ENCODE assay signal across 8 cellular contexts in the genomic region with DNA sequence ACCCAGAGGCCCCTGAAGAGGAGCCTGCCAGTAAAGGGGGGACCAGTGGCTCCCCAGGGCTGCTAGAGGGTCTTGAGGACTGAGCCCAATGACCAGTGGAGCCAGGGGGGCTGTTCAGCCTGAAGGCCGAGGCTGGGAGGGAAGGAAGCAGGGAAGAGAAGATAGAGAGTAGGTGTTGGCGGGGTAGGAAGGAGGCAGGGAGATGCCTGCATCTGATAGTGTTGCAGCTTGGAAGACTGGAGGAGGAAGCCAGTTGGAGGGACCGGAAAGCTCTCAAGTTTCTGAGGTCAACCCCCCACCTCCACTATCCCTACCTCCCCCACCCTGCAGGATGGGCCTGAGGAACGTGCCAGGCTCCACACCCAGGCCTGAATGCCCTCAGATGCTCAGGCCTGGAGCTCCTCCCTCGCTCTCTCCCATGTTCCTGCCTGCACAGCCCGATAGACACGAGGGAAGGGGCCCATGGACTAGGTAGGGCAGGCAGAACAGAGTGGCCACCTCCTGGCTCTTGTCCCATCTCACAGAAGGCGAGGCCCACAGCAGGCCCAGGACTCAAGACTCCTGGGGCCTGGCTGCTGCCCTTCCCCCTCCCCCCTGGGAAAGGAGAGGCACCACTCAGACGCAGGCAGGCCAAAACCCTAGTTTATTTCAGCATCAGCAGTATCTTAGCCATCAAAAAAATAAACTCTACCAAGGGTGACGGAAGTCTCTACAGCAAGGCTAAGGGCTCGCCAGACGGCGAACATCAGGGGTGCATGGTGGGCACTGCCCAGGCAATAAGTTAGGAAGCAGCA. TPM values are rescaled to one million over a fixed set of nuclear protein-coding genes. Genes with fewer than 3 reads are reported as not detected.
DNase-seq lines count a peak whose midpoint lies in the region; ATAC-seq and TF ChIP-seq lines count a peak whose summit lies in the region.

No MANE protein-coding gene starts in this region.

- no peak overlapping the region for H3K4me3 ChIP-seq in CD4-positive, alpha-beta memory T cell (ENCODE audit: low read length in 2 of 2)
- H3K4me3 ChIP-seq in HUES64 (ENCODE audit: low read length): no peak overlapping the region

- peaks cover 22% of the 10 kb centered on the region for H3K4me1 ChIP-seq in CD4-positive, alpha-beta memory T cell (ENCODE audit: insufficient read depth, low read length)
- peaks cover 5% of the 10 kb centered on the region for H3K4me1 ChIP-seq in HUES64 (ENCODE audit: insufficient read depth, low read length)

- H3K9me3 ChIP-seq in CD4-positive, alpha-beta memory T cell (ENCODE audit: control insufficient read depth in 1 of 2, low read length in 2 of 2): no peaks in the 10 kb centered on the region
- H3K9me3 ChIP-seq in HUES64 (ENCODE audit: insufficient read depth, low read depth, low read length): no peaks in the 10 kb centered on the region

- 81% methylated on average over 13 of the region's 13 CpGs for WGBS in HUES64

- H3K27ac ChIP-seq in CD4-positive, alpha-beta memory T cell (ENCODE audit: low read depth, low read length): no peak overlapping the region
- peak overlapping the region; percentile 17; the same call in 1 of the 2 replicates for H3K27ac ChIP-seq in HUES64 (ENCODE audit: low read depth, low read length)

- DNase-seq in CD4-positive, alpha-beta memory T cell: no peak
- DNase-seq in chondrocyte (ENCODE audit: low spot score) (peak; percentile 72), natural killer cell (no peak), AG20443 (ENCODE audit: low spot score) (no peak), NCI-H2227 treated with DMSO at 0.1 percent for 48 hours (lab: John Stamatoyannopoulos, UW) (no peak), SHP77 (lab: John Stamatoyannopoulos, UW) (no peak)

- H3K36me3 ChIP-seq in CD4-positive, alpha-beta memory T cell (ENCODE audit: insufficient read depth, low read length): no peaks in the 10 kb centered on the region
- peaks cover 16% of the 10 kb centered on the region for H3K36me3 ChIP-seq in HUES64 (ENCODE audit: insufficient read depth, low read length)

- peaks cover 2 to 20% (median 11%) of the 10 kb centered on the region in 4 donors for H3K4me1 Mint-ChIP-seq in CD4-positive, alpha-beta memory T cell
- H3K4me1 Mint-ChIP-seq in chondrocyte (ENCODE audit: low read depth): peaks cover 34% of the 10 kb centered on the region
- H3K4me1 Mint-ChIP-seq in natural killer cell: peaks cover 0 to 14% of the 10 kb centered on the region in 2 donors

- intact Hi-C loops in CD4-positive, alpha-beta memory T cell (cut with micrococcal nuclease): no loop called here
- intact Hi-C loops in natural killer cell (cut with micrococcal nuclease): loop anchor here (1.0 kb wide), 1 partner anchor 27 kb away; no protein-coding TSS in a partner anchor

- H3K4me3 Mint-ChIP-seq in CD4-positive, alpha-beta memory T cell: peak overlapping the region in 7 of 8 donors; percentile 36 to 81 (median 69)
- H3K4me3 Mint-ChIP-seq in chondrocyte (ENCODE audit: unreplicated experiment) (peak overlapping the region; percentile 19), natural killer cell (peak overlapping the region; percentile 66)

- H3K36me3 Mint-ChIP-seq in CD4-positive, alpha-beta memory T cell: peaks cover 0 to 1% of the 10 kb centered on the region in 2 donors
- H3K36me3 Mint-ChIP-seq in chondrocyte (ENCODE audit: low read depth): no peaks in the 10 kb centered on the region
- H3K36me3 Mint-ChIP-seq in natural killer cell: no peaks in the 10 kb centered on the region

- CTCF ChIA-PET in CD4-positive, alpha-beta memory T cell (lab: Charles Lee; ENCODE audit: partially characterized antibody): interaction anchor here (0.6 to 7.2 kb wide), 15 partner anchors 8 to 401 kb away, joined by 3 to 78 read pairs (median 4); partner anchors contain the start of genes COA8 and TRMT61A

- POLR2A ChIA-PET in CD4-positive, alpha-beta memory T cell (lab: Charles Lee; ENCODE audit: partially characterized antibody): interaction anchor here (0.8 to 1.5 kb wide), 4 partner anchors 9 to 43 kb away, joined by 3 to 8 read pairs (median 3); partner anchors contain the start of genes BAG5, COA8 and TRMT61A

- H3K27ac Mint-ChIP-seq in CD4-positive, alpha-beta memory T cell: peak overlapping the region in 6 of 7 donors; percentile 30 to 80 (median 68)
- peak overlapping the region; percentile 75 for H3K27ac Mint-ChIP-seq in chondrocyte (ENCODE audit: unreplicated experiment)
- no peak overlapping the region for H3K27ac Mint-ChIP-seq in natural killer cell

- no peak for TF ChIP-seq CTCF in chondrocyte (IDR thresholded peaks at IDR 0.05)
- no peak for TF ChIP-seq CTCF in natural killer cell (IDR thresholded peaks at IDR 0.05)

- ATAC-seq in natural killer cell (no peak), GM18517 (IDR thresholded peaks at IDR 0.05; ENCODE audit: unreplicated experiment) (no peak)

- H3K27me3 ChIP-seq in CD4-positive, alpha-beta memory T cell (ENCODE audit: insufficient read depth, low read length): no peaks in the 10 kb centered on the region
- peaks cover 15% of the 10 kb centered on the region for H3K27me3 ChIP-seq in HUES64 (ENCODE audit: insufficient read depth, low read length)

- no peak overlapping the region for H3K9ac ChIP-seq in HUES64 (ENCODE audit: low read depth, low read length)

- peaks cover 0 to 1% (median 0%) of the 10 kb centered on the region in 8 donors for H3K9me3 Mint-ChIP-seq in CD4-positive, alpha-beta memory T cell
- H3K9me3 Mint-ChIP-seq in chondrocyte (ENCODE audit: low read depth) (no peaks in the 10 kb centered on the region), natural killer cell (no peaks in the 10 kb centered on the region)

- peaks cover 3% of the 10 kb centered on the region in 2 donors for H3K27me3 Mint-ChIP-seq in CD4-positive, alpha-beta memory T cell
- H3K27me3 Mint-ChIP-seq in chondrocyte (ENCODE audit: low read depth) (no peaks in the 10 kb centered on the region), natural killer cell (ENCODE audit: low read depth in 2 of 2) (peaks cover 0 to 6% of the 10 kb centered on the region in 2 donors)

RNA-seq across cellular contexts. Expression of gene CKB, which starts 3.4 kb away (rescaled TPM):
- 1 to 10 TPM; 2.8 to 3.0 TPM for total RNA-seq in CD4-positive, alpha-beta memory T cell
- 1 to 10 TPM; 2.0 to 2.1 TPM for polyA plus RNA-seq in CD4-positive, alpha-beta memory T cell
- 324 TPM for polyA plus RNA-seq in HUES64 (2013, experiment 1 of 2)
- 386 TPM for polyA plus RNA-seq in HUES64 (2013, experiment 2 of 2)
- 81.0 to 141 TPM (median 139 TPM) in 3 replicates for total RNA-seq in chondrocyte
- total RNA-seq in natural killer cell: 10 to 100 TPM in 1 of 3 donors, 1 to 10 TPM in 2; 4.0 to 37.4 (median 9.0) TPM

RNA-seq across cellular contexts. Expression of gene TRMT61A, which starts 9.8 kb away (rescaled TPM):
- 10 to 100 TPM; 14.0 TPM for total RNA-seq in CD4-positive, alpha-beta memory T cell
- polyA plus RNA-seq in CD4-positive, alpha-beta memory T cell: 1 to 10 TPM; 4.6 to 9.3 TPM
- 9.3 TPM for polyA plus RNA-seq in HUES64 (2013, experiment 1 of 2)
- polyA plus RNA-seq in HUES64 (2013, experiment 2 of 2): 8.2 TPM
- total RNA-seq in chondrocyte: 9.9 to 10.3 TPM (median 10.0 TPM) in 3 replicates
- 1 to 10 TPM; 8.1 to 9.4 (median 9.1) TPM for total RNA-seq in natural killer cell

RNA-seq across cellular contexts. Expression of gene BAG5, which starts 43.2 kb away (rescaled TPM):
- 10 to 100 TPM; 37.0 to 37.1 TPM for total RNA-seq in CD4-positive, alpha-beta memory T cell
- 10 to 100 TPM; 33.1 to 39.5 TPM for polyA plus RNA-seq in CD4-positive, alpha-beta memory T cell
- 20.5 TPM for polyA plus RNA-seq in HUES64 (2013, experiment 1 of 2)
- polyA plus RNA-seq in HUES64 (2013, experiment 2 of 2): 21.2 TPM
- 22.6 to 25.7 TPM (median 23.2 TPM) in 3 replicates for total RNA-seq in chondrocyte
- total RNA-seq in natural killer cell: 10 to 100 TPM; 36.1 to 48.0 (median 47.0) TPM

RNA-seq across cellular contexts. Expression of gene COA8, which starts 43.5 kb away (rescaled TPM):
- total RNA-seq in CD4-positive, alpha-beta memory T cell: 10 to 100 TPM; 26.1 to 29.2 TPM
- 10 to 100 TPM; 52.9 to 63.9 TPM for polyA plus RNA-seq in CD4-positive, alpha-beta memory T cell
- polyA plus RNA-seq in HUES64 (2013, experiment 1 of 2): 21.1 TPM
- polyA plus RNA-seq in HUES64 (2013, experiment 2 of 2): 31.8 TPM
- total RNA-seq in chondrocyte (39.1 to 51.9 TPM (median 50.7 TPM) in 3 replicates), natural killer cell (10 to 100 TPM; 22.2 to 32.0 (median 24.9) TPM)

Comparison
In these comparisons a context has a peak if more than half of its experiments do, and no peak if none do; other contexts are left out.
1. H3K27ac Mint-ChIP-seq: peak in CD4-positive, alpha-beta memory T cell (6 of 7) and chondrocyte (single experiment); none in natural killer cell (0 of 2).
2. H3K4me3 Mint-ChIP-seq: peak in every context shown above with its lines; median percentile 69 in CD4-positive, alpha-beta memory T cell; 66 in natural killer cell; 19 in chondrocyte.